Comparison of ENCODE assay signal across 1 cellular context in the genomic region with DNA sequence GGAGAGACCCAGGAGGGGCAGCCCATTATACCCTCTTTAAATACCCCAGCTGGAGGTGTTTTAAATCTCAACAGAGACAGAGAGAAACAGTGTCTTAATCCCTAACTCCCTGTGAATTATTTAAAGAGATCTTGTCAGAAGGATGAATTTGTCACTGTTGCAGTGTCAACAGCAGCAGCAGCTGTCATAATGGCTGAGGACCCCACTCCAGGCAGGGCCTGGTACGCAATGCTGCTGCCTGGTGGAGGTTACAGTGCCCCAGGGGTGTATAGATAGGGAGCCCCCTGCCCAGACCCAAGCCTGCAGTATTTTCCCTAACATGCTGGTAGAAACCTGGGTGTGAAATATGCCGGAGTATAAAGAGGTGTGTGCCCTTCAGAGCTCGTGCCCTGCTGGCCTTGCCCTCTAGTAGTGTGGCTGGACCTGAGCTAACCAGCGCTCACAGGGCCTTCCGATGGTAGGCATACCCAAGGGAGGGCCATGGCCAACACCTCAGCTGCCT.
TF ChIP-seq lines count a peak whose summit lies in the region.

No MANE protein-coding gene starts in this region.

TF ChIP-seq in H1, 55 proteins besides CTCF, POLR2A, EP300 and RAD21 (continued from another document):
- TF ChIP-seq TCF12 (IDR thresholded peaks at IDR 0.05; ENCODE audit: low read depth, low read length) (no peak), SUZ12 (IDR thresholded peaks at IDR 0.05; ENCODE audit: low read length) (no peak), TBP (IDR thresholded peaks at IDR 0.05; ENCODE audit: low read depth, low read length) (no peak), SAP30 (IDR thresholded peaks at IDR 0.05; ENCODE audit: insufficient read depth, insufficient replicate concordance, low read length) (peak; percentile 58), SIX5 (IDR thresholded peaks at IDR 0.05; ENCODE audit: low read depth, low read length) (no peak), GABPA (IDR thresholded peaks at IDR 0.05; ENCODE audit: borderline replicate concordance, insufficient read depth, low read length) (no peak), SIN3A (conservative IDR thresholded peaks at IDR 0.05 in 1 of 2, IDR thresholded peaks at IDR 0.05 in 1 of 2; ENCODE audit: low read depth in 1 of 2, low read length in 2 of 2) (peak; percentile 63 to 81; a peak in 3 of 4 replicates), KDM4A (IDR thresholded peaks at IDR 0.05; ENCODE audit: low read depth, low read length, severe bottlenecking) (no peak), TAF7 (optimal IDR thresholded peaks at IDR 0.05; ENCODE audit: borderline replicate concordance, low read depth, low read length) (no peak), GTF2F1 (IDR thresholded peaks at IDR 0.05; ENCODE audit: borderline replicate concordance, low read depth, low read length) (no peak)
- TF ChIP-seq, protein P1, sequence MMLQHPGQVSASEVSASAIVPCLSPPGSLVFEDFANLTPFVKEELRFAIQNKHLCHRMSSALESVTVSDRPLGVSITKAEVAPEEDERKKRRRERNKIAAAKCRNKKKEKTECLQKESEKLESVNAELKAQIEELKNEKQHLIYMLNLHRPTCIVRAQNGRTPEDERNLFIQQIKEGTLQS (IDR thresholded peaks at IDR 0.05; ENCODE audit: insufficient read depth, low read depth, low read length): no peak
- TF ChIP-seq, protein P2, sequence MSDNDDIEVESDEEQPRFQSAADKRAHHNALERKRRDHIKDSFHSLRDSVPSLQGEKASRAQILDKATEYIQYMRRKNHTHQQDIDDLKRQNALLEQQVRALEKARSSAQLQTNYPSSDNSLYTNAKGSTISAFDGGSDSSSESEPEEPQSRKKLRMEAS (IDR thresholded peaks at IDR 0.05): no peak
